ENCODE assay signal across 8 cellular contexts in genomic region chr3:8909160-8909559, GRCh38.
"Had no signal": no experiment of that assay in that cellular context is flagged by ENCODE, and none has a peak within 500 bp of the region (broad histone marks: within the 10 kb centered on the region; RNA-seq: fewer than 3 reads in every experiment).

No MANE protein-coding gene starts in this region.

- FAIRE-seq: HTR-8/SVneo had no signal

- H3K9ac ChIP-seq: GM23248, KMS-11 had no signal

- H3K4me3 ChIP-seq: GM23248 had no signal

- H2AFZ ChIP-seq: GM23248 had no signal

- H3K4me2 ChIP-seq: KMS-11 had no signal

- DNase-seq: GM23248, GOT3, H7, HCEC 1CT, IMR-90, KBM-7 had no signal

- H3K27ac ChIP-seq: GM23248, KMS-11 had no signal
